Comparison of ENCODE assay signal across 17 cellular contexts in the genomic region with DNA sequence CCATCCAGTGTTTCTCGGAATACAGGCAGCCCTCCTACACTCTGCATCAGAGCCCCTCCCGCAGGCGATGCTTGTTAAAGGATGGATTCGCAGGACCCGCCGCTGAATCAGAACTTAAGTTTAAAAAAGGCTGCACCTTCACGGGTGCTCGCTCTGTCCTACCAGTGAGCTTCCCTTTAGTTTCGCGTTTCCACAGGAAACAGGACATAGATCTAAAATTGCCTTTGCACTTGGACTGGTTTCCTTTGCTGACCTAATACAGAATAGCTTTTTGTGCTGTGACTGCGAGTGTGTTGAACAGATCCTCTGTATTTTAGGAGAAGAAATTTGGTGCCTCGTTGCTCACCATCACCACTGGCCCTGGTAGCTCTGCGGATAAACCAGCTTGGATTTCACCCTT. TPM values are rescaled to one million over a fixed set of nuclear protein-coding genes. Genes with fewer than 3 reads are reported as not detected.
DNase-seq lines count a peak whose midpoint lies in the region; ATAC-seq, FAIRE-seq and TF ChIP-seq lines count a peak whose summit lies in the region.
"Not testable (repeated sequence)": the region's sequence is repeated elsewhere in the genome, so short reads cannot be mapped to it uniquely, and the experiment has no call there.
"Had no signal": no experiment of that assay in that cellular context is flagged by ENCODE, and none has a peak within 500 bp of the region (broad histone marks: within the 10 kb centered on the region; RNA-seq: fewer than 3 reads in every experiment).

No MANE protein-coding gene starts in this region.

- not testable (repeated sequence) for H3K4me1 ChIP-seq in A549; RWPE2 (ENCODE audit: insufficient read depth, poor library complexity, severe bottlenecking); K562 (replicated peaks in 1 of 2; ENCODE audit: control insufficient read depth in 2 of 2, insufficient read depth in 2 of 2, low read length in 2 of 2); H1 (replicated peaks in 1 of 4; ENCODE audit: control insufficient read depth in 3 of 4, insufficient read depth in 4 of 4, low read length in 3 of 4); endothelial cell of umbilical vein (ENCODE audit: control insufficient read depth, extremely low read depth, insufficient read depth, low read length)

- not testable (repeated sequence) for H2BK120ac ChIP-seq in H1 (replicated peaks; ENCODE audit: low read depth, low read length)

- FAIRE-seq in A549 (lab: Jason Lieb, UNC): peak; percentile 99
- FAIRE-seq in GM19239 (lab: Jason Lieb, UNC): peak; percentile 75
- FAIRE-seq in H54 (lab: Jason Lieb, UNC): peak; percentile 91
- FAIRE-seq in K562 (lab: Jason Lieb, UNC): peak; percentile 65
- peak; percentile 7 for FAIRE-seq in H1 (lab: Jason Lieb, UNC)
- peak; percentile 71 for FAIRE-seq in endothelial cell of umbilical vein (lab: Jason Lieb, UNC)
- peak; percentile 77 for FAIRE-seq in urothelium cell line (lab: Jason Lieb, UNC)

- not testable (repeated sequence) for H3K9me3 ChIP-seq in A549; RWPE2 (ENCODE audit: severe bottlenecking); K562 (replicated peaks; ENCODE audit: control insufficient read depth, insufficient read depth, low read depth, low read length); H1 (ENCODE audit: insufficient read depth in 2 of 2, low read depth in 1 of 2, low read length in 1 of 2); endothelial cell of umbilical vein (replicated peaks; ENCODE audit: control insufficient read depth, insufficient read depth, low read length)

- H3K79me1 ChIP-seq in H1 (ENCODE audit: low read depth, low read length): not testable (repeated sequence)

- dilution Hi-C loops in endothelial cell of umbilical vein (cut with MboI; ENCODE audit: extremely low pct_ligation_motif_present, low sequenced_read_pairs): not testable (repeated sequence)

- not testable (repeated sequence) for H3K4ac ChIP-seq in H1 (replicated peaks; ENCODE audit: insufficient read length, low read depth, low read length)

- not testable (repeated sequence) for H3K14ac ChIP-seq in H1 (ENCODE audit: insufficient read length)

- not testable (repeated sequence) for H3K4me3 ChIP-seq in A549; RWPE2 (ENCODE audit: severe bottlenecking); K562; H1 (ENCODE audit: extremely low read depth in 1 of 4, insufficient read depth in 2 of 4, low read depth in 3 of 4, low read length in 4 of 4); endothelial cell of umbilical vein (replicated peaks in 1 of 3; ENCODE audit: insufficient read depth in 1 of 3, low read depth in 1 of 3, low read length in 3 of 3)

- not testable (repeated sequence) for TF ChIP-seq POLR2A in A549 (IDR thresholded peaks at IDR 0.05; ENCODE audit: low read length); H54 (IDR thresholded peaks at IDR 0.05; ENCODE audit: low read depth, low read length); K562 (conservative IDR thresholded peaks at IDR 0.05); H1 (IDR thresholded peaks at IDR 0.05; ENCODE audit: control extremely low read depth in 1 of 2, low read depth in 2 of 2, low read length in 2 of 2); endothelial cell of umbilical vein (IDR thresholded peaks at IDR 0.05; ENCODE audit: low read depth, low read length)

- not testable (repeated sequence) for ATAC-seq in A549; RWPE2 (ENCODE audit: low read depth); K562

- not testable (repeated sequence) for H3K23ac ChIP-seq in H1 (ENCODE audit: insufficient read length)

- H4K5ac ChIP-seq in H1 (ENCODE audit: insufficient read length, low read depth, low read length): not testable (repeated sequence)

- H2BK15ac ChIP-seq in H1 (ENCODE audit: low read length): not testable (repeated sequence)

- H4K8ac ChIP-seq in H1 (ENCODE audit: extremely low read depth, insufficient read depth, low read length): not testable (repeated sequence)

- not testable (repeated sequence) for H3K4me2 ChIP-seq in A549; K562 (ENCODE audit: insufficient read depth, low read length); H1 (ENCODE audit: insufficient read depth in 1 of 2, low read depth in 2 of 2, low read length in 2 of 2); endothelial cell of umbilical vein (ENCODE audit: insufficient read depth, low read length)

- BruUV-seq in K562 (replicated peaks; lab: Mats Ljungman, UMichigan); endothelial cell of umbilical vein (replicated peaks; lab: Mats Ljungman, UMichigan): not testable (repeated sequence)

- H4K91ac ChIP-seq in H1 (replicated peaks; ENCODE audit: insufficient read length, low read length): not testable (repeated sequence)

- H3K27ac ChIP-seq in A549; RWPE2 (ENCODE audit: poor library complexity, severe bottlenecking); K562 (ENCODE audit: extremely low read depth, low read depth, low read length); H1 (ENCODE audit: low read depth, low read length); endothelial cell of umbilical vein (ENCODE audit: insufficient read depth, low read depth, low read length): not testable (repeated sequence)

- POLR2A ChIA-PET in A549 (lab: Yijun Ruan, JAX); K562 (lab: Yijun Ruan, JAX); H1 (lab: Charles Lee; ENCODE audit: partially characterized antibody); endothelial cell of umbilical vein (lab: Charles Lee): not testable (repeated sequence)

- H3K36me3 ChIP-seq in RWPE2 (ENCODE audit: low read depth); K562 (ENCODE audit: control insufficient read depth, insufficient read depth, low read length); H1 (ENCODE audit: control insufficient read depth in 2 of 4, insufficient read depth in 4 of 4, low read length in 3 of 4); endothelial cell of umbilical vein (ENCODE audit: control insufficient read depth in 2 of 2, extremely low read depth in 1 of 2, insufficient read depth in 2 of 2, low read length in 2 of 2): not testable (repeated sequence)

- not testable (repeated sequence) for DNase-seq in A549 (ENCODE audit: low read depth in 1 of 2, low spot score in 1 of 2); GM19239 (ENCODE audit: insufficient read length, low spot score); H54 (ENCODE audit: insufficient read length, low spot score); RWPE2 (ENCODE audit: low spot score); K562 (ENCODE audit: extremely low read depth in 1 of 4, low spot score in 3 of 4); H1 (ENCODE audit: low read depth in 1 of 2, low spot score in 2 of 2); endothelial cell of umbilical vein (ENCODE audit: low read depth, low spot score); urothelium cell line (ENCODE audit: low spot score)

- H2BK5ac ChIP-seq in H1 (ENCODE audit: low read depth, low read length): not testable (repeated sequence)

- in situ Hi-C loops in K562 (cut with MboI): loop anchor here (5.0 kb wide), 1 partner anchor 171 kb away; a partner anchor contains a TSS

- H3K18ac ChIP-seq in H1 (ENCODE audit: extremely low read depth, low read length): not testable (repeated sequence)

- CTCF ChIA-PET in A549 (lab: Yijun Ruan, JAX) (interaction anchor here (0.9 to 6.2 kb wide), 18 partner anchors 10 to 180 kb away, joined by 3 to 252 read pairs (median 34); a partner anchor contains a TSS), H1 (lab: Charles Lee; ENCODE audit: partially characterized antibody) (interaction anchor here (0.9 to 4.4 kb wide), 19 partner anchors 10 to 194 kb away, joined by 3 to 49 read pairs (median 8); a partner anchor contains a TSS), endothelial cell of umbilical vein (lab: Charles Lee) (interaction anchor here (1.0 to 3.6 kb wide), 8 partner anchors 9 to 180 kb away, joined by 3 to 81 read pairs (median 22); a partner anchor contains a TSS)
- CTCF ChIA-PET in K562 (lab: Yijun Ruan, JAX; ENCODE audit: low intra/inter-chr PET ratio): not testable (repeated sequence)

- not testable (repeated sequence) for TF ChIP-seq RAD21 in A549 (conservative IDR thresholded peaks at IDR 0.05 in 1 of 2, IDR thresholded peaks at IDR 0.05 in 1 of 2); K562 (CRISPR knock-in tag; conservative IDR thresholded peaks at IDR 0.05 in 1 of 2, IDR thresholded peaks at IDR 0.05 in 1 of 2); H1 (IDR thresholded peaks at IDR 0.05 in 1 of 2, conservative IDR thresholded peaks at IDR 0.05 in 1 of 2; ENCODE audit: low read depth in 2 of 2, low read length in 2 of 2)

- not testable (repeated sequence) for TF ChIP-seq CTCF in A549 (IDR thresholded peaks at IDR 0.05); K562 (IDR thresholded peaks at IDR 0.05 in 2 of 3, conservative IDR thresholded peaks at IDR 0.05 in 1 of 3; ENCODE audit: insufficient read depth in 2 of 3, low read depth in 1 of 3, low read length in 3 of 3); H1 (IDR thresholded peaks at IDR 0.05; ENCODE audit: control extremely low read depth in 1 of 3, insufficient read depth in 1 of 3, low read depth in 1 of 3, low read length in 3 of 3); endothelial cell of umbilical vein (IDR thresholded peaks at IDR 0.05; ENCODE audit: extremely low read depth in 1 of 2, insufficient read depth in 1 of 2, low read depth in 1 of 2, low read length in 2 of 2)
- TF ChIP-seq CTCF in RWPE2 (IDR thresholded peaks at IDR 0.05; ENCODE audit: poor library complexity, severe bottlenecking): peak; percentile 0

- H3K56ac ChIP-seq in H1 (replicated peaks; ENCODE audit: insufficient read length, low read depth, low read length): not testable (repeated sequence)

- H3K27me3 ChIP-seq in RWPE2 (ENCODE audit: insufficient read depth, poor library complexity, severe bottlenecking); K562 (ENCODE audit: control insufficient read depth in 2 of 2, insufficient read depth in 2 of 2, low read length in 2 of 2); H1 (replicated peaks in 1 of 4; ENCODE audit: control insufficient read depth in 3 of 4, extremely low read depth in 1 of 4, insufficient read depth in 3 of 4, low read length in 3 of 4): not testable (repeated sequence)
- peaks cover 30 to 35% of the 10 kb centered on the region in 2 experiments for H3K27me3 ChIP-seq in endothelial cell of umbilical vein (ENCODE audit: control insufficient read depth in 2 of 2, insufficient read depth in 2 of 2, low read length in 2 of 2)

- not testable (repeated sequence) for H3K9me1 ChIP-seq in K562 (ENCODE audit: control insufficient read depth, insufficient read depth, low read length); endothelial cell of umbilical vein (replicated peaks; ENCODE audit: control insufficient read depth, extremely low read depth, insufficient read depth, low read length)

- H2AK5ac ChIP-seq in H1 (ENCODE audit: low read depth, low read length): not testable (repeated sequence)

- not testable (repeated sequence) for TF ChIP-seq EP300 in A549 (IDR thresholded peaks at IDR 0.05); K562 (IDR thresholded peaks at IDR 0.05; ENCODE audit: low read length); H1 (IDR thresholded peaks at IDR 0.05; ENCODE audit: borderline replicate concordance in 1 of 2, low read depth in 2 of 2, low read length in 2 of 2)

- intact Hi-C loops in K562 (cut with micrococcal nuclease): loop anchor here (2.0 to 5.0 kb wide), 2 partner anchors 163 to 174 kb away; no protein-coding TSS in a partner anchor
- intact Hi-C loops in endothelial cell of umbilical vein (cut with micrococcal nuclease): not testable (repeated sequence)

- not testable (repeated sequence) for H2BK12ac ChIP-seq in H1 (ENCODE audit: low read depth, low read length)

- H2BK20ac ChIP-seq in H1 (ENCODE audit: low read length): not testable (repeated sequence)

- H3K79me2 ChIP-seq in K562 (ENCODE audit: control insufficient read depth, insufficient read depth, low read length); H1 (ENCODE audit: control insufficient read depth in 1 of 2, insufficient read depth in 2 of 2, low read length in 2 of 2); endothelial cell of umbilical vein (ENCODE audit: control insufficient read depth, insufficient read depth, low read length): not testable (repeated sequence)

- 63% methylated on average over 9 of the region's 13 CpGs for WGBS in A549 (ENCODE audit: missing lambda C conversion rate)
- 17% methylated on average over 6 of the region's 13 CpGs for WGBS in K562 (ENCODE audit: insufficient coverage, low coverage, missing lambda C conversion rate)
- WGBS in H1 (ENCODE audit: extremely low coverage in 1 of 2, insufficient coverage in 1 of 2, insufficient read length in 1 of 2, insufficient replicate concordance in 2 of 2, low coverage in 1 of 2, low lambda C conversion rate in 2 of 2, missing lambda C conversion rate in 1 of 2), 2 experiments: 64% methylated on average over 6 of the region's 13 CpGs; no CpG with 5 or more reads in 1 of the 2 experiments

- not testable (repeated sequence) for H3K9ac ChIP-seq in K562 (ENCODE audit: insufficient read depth in 1 of 2, low read depth in 2 of 2, low read length in 2 of 2); H1 (replicated peaks in 1 of 4; ENCODE audit: extremely low read depth in 1 of 4, low read depth in 3 of 4, low read length in 3 of 4); endothelial cell of umbilical vein (replicated peaks; ENCODE audit: extremely low read depth, insufficient read depth, low read length)

- not testable (repeated sequence) for H2AFZ ChIP-seq in K562 (ENCODE audit: low read depth, low read length); H1 (ENCODE audit: low read length); endothelial cell of umbilical vein (ENCODE audit: low read depth, low read length)

- not testable (repeated sequence) for H4K20me1 ChIP-seq in K562 (replicated peaks; ENCODE audit: control insufficient read depth, insufficient read depth, low read length); H1 (replicated peaks in 1 of 2; ENCODE audit: control insufficient read depth in 1 of 2, insufficient read depth in 2 of 2, low read length in 2 of 2); endothelial cell of umbilical vein (replicated peaks; ENCODE audit: control insufficient read depth, extremely low read depth, insufficient read depth, low read length)

- not testable (repeated sequence) for H3K23me2 ChIP-seq in H1 (ENCODE audit: low read depth, low read length)

RNA-seq across cellular contexts. Expression of a gene that starts 10.3 kb away (rescaled TPM):
- polyA plus RNA-seq in A549 (2011; rRNA removed): not detected in 2 replicates
- polyA plus RNA-seq in A549 (2012; cell fraction: cytosol; rRNA removed): not detected in 2 replicates
- polyA plus RNA-seq in A549 (2012; cell fraction: nucleus; rRNA removed): not detected in 2 replicates
- polyA plus RNA-seq in A549 (2017; fragmentation: RNase III; extraction: RNeasy Plus Mini Kit Qiagen cat#74134 plus additional on column Dnase treatment): not detected in 3 replicates
- polyA minus RNA-seq in A549 (2011; rRNA and poly(A)+ RNA removed): not detected in 2 replicates
- not detected in 2 replicates for total RNA-seq in K562 (2011; cell fraction: chromatin; rRNA removed; ENCODE audit: low replicate concordance)
- not detected in 2 replicates for total RNA-seq in K562 (2011; cell fraction: nucleolus; rRNA removed)
- not detected in 2 replicates for total RNA-seq in K562 (2011; cell fraction: nucleoplasm; rRNA removed)
- not detected in 2 replicates for total RNA-seq in K562 (2014; rRNA removed)
- not detected in 2 replicates for total RNA-seq in K562 (2014; rRNA removed; fragmentation: Illumina TruSeq; extraction: Trizol)
- total RNA-seq in K562 (2015; rRNA removed; fragmentation: Illumina TruSeq; extraction: Trizol): not detected in 2 replicates
- total RNA-seq in K562 (2021): not detected in 2 replicates
- not detected in 2 replicates for polyA plus RNA-seq in K562 (2011; rRNA removed)
- not detected in 2 replicates for polyA plus RNA-seq in K562 (2011; cell fraction: cytosol; rRNA removed)
- polyA plus RNA-seq in K562 (2011; cell fraction: nucleus; rRNA removed): not detected in 2 replicates
- not detected in 2 replicates for polyA plus RNA-seq in K562 (2012)
- polyA plus RNA-seq in K562 (2014; fragmentation: Illumina TruSeq; extraction: Trizol): not detected in 2 replicates
- polyA plus RNA-seq in K562 (2014; fragmentation: Nextera tagmentation; extraction: Ambion mirVana): under 1 TPM in 1 of 2 experiments, not detected in 1; 0.06 TPM
- polyA plus RNA-seq in K562 (2014; rRNA removed): not detected in 2 replicates
- 0.06 TPM in 1 of 2 replicates, not detected in the other for polyA minus RNA-seq in K562 (2011; rRNA and poly(A)+ RNA removed)
- not detected in 2 replicates for polyA minus RNA-seq in K562 (2011; cell fraction: cytosol; rRNA and poly(A)+ RNA removed)
- polyA minus RNA-seq in K562 (2011; cell fraction: nucleus; rRNA and poly(A)+ RNA removed): not detected in 2 replicates
- total RNA-seq in H1 (2021; fragmentation: NEBNext Ultra II Directional; extraction: Animal tissue kit (Norgen Biotek cat#: 25700)): not detected in 2 replicates
- polyA plus RNA-seq in H1 (2011; rRNA removed): not detected in 2 replicates
- polyA plus RNA-seq in H1 (2011; cell fraction: cytosol; rRNA removed): not detected
- not detected for polyA plus RNA-seq in H1 (2011; cell fraction: nucleus; rRNA removed)
- polyA plus RNA-seq in H1 (2012, experiment 1 of 2): not detected in 4 replicates
- not detected for polyA plus RNA-seq in H1 (2012, experiment 2 of 2)
- not detected for polyA plus RNA-seq in H1 (2013, experiment 1 of 2)
- not detected for polyA plus RNA-seq in H1 (2013, experiment 2 of 2)
- not detected in 2 replicates for polyA minus RNA-seq in H1 (2011; rRNA and poly(A)+ RNA removed)
- not detected for polyA minus RNA-seq in H1 (2011; cell fraction: cytosol; rRNA and poly(A)+ RNA removed)
- polyA minus RNA-seq in H1 (2011; cell fraction: nucleus; rRNA and poly(A)+ RNA removed): not detected
- not detected in 2 replicates for total RNA-seq in endothelial cell of umbilical vein
- polyA plus RNA-seq in endothelial cell of umbilical vein: not detected in 2 replicates
- polyA plus RNA-seq in endothelial cell of umbilical vein (2011; cell fraction: cytosol; rRNA removed): not detected in 2 replicates
- 0.08 TPM in 1 of 2 replicates, not detected in the other for polyA plus RNA-seq in endothelial cell of umbilical vein (2011; cell fraction: nucleus; rRNA removed)
- not detected in 2 replicates for polyA plus RNA-seq in endothelial cell of umbilical vein (2012)
- not detected in 2 replicates for polyA minus RNA-seq in endothelial cell of umbilical vein
- not detected for polyA minus RNA-seq in endothelial cell of umbilical vein (2011; cell fraction: cytosol; rRNA and poly(A)+ RNA removed)
- polyA minus RNA-seq in endothelial cell of umbilical vein (2011; cell fraction: nucleus; rRNA and poly(A)+ RNA removed): not detected in 2 replicates
- total RNA-seq: A172; A673; CD4-positive, alpha-beta memory T cell; CD4-positive, CD25-positive, alpha-beta regulatory T cell; CD8-positive, alpha-beta memory T cell; Daoy; G401 had no signal
- polyA plus RNA-seq: AG04450; CD14-positive monocyte; CD4-positive, alpha-beta memory T cell; CD4-positive, CD25-positive, alpha-beta regulatory T cell; CD8-positive, alpha-beta memory T cell had no signal
